Comparison of ENCODE assay signal across 26 cellular contexts in the genomic region with DNA sequence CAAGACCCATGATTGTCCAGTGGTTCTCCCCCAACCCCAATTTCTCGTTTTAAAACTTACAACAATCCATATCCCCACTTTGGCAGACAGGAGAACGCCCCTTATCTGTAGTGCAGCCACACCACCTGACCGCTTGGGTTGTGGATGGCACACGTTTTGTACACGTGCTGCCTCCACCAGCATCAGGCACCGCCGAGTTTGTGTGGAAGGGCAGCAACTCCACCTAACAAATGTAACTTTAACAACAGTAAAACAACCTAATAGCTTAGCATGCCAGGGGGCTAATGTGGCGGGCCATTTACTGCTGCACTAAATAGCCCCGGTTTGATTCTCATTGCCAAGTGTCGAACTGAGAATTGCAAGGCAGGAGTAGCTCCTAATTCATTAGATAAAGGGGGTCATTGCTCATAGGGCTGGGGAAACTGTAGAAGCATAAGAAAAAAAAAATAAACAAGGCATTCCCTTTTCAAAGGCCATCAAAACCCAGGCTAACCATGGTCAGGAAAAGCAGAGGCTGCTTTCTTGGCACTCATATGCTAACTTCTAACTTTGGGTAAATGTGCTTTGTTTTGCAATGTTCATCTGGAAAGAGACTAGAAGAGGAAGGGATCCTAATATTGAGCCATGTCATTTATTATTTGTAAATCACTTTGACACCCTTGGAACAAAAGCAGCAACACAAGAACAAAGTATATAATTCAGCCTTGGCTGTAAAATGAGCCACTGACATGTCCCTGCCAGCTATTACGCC.
DNase-seq lines count a peak whose midpoint lies in the region; ATAC-seq and TF ChIP-seq lines count a peak whose summit lies in the region.
"Had no signal": no experiment of that assay in that cellular context is flagged by ENCODE, and none has a peak within 500 bp of the region (broad histone marks: within the 10 kb centered on the region; RNA-seq: fewer than 3 reads in every experiment).

No MANE protein-coding gene starts in this region.

- in situ Hi-C loops in astrocyte of the spinal cord (cut with HindIII; ENCODE audit: low sequenced_read_pairs), result no loop called here

- H3K4me2 ChIP-seq in H9 (ENCODE audit: insufficient read depth, insufficient read length, low read length), result no peak overlapping the region

- no peak overlapping the region for H2BK20ac ChIP-seq in H9 (ENCODE audit: low read depth, low read length, poor library complexity, severe bottlenecking)

- no peaks in the 10 kb centered on the region for H3K27me3 ChIP-seq in H9 (ENCODE audit: insufficient read depth, low read length)
- H3K27me3 ChIP-seq: body of pancreas, colonic mucosa, heart left ventricle, testis, vagina had no signal

- H3T11ph ChIP-seq in H9 (ENCODE audit: low read length), result no peak overlapping the region

- H2BK15ac ChIP-seq in H9 (ENCODE audit: low read depth, low read length), result no peak overlapping the region

- H3K4me1 ChIP-seq in H9 (ENCODE audit: insufficient read depth, low read length), result peaks cover 6% of the 10 kb centered on the region; the same call in 1 of the 2 replicates
- H3K4me1 ChIP-seq: body of pancreas, colonic mucosa, left ventricle myocardium inferior, prostate gland, testis had no signal

- H2AFZ ChIP-seq in H9 (ENCODE audit: low read length), result no peak overlapping the region

- no peak overlapping the region for H3K23ac ChIP-seq in H9 (ENCODE audit: insufficient read length, low read depth, low read length)

- ATAC-seq in sciatic nerve (peak; percentile 73), GM21515 (IDR thresholded peaks at IDR 0.05; ENCODE audit: unreplicated experiment) (no peak)
- ATAC-seq: activated T-helper 17 cell treated with anti-CD3 and anti-CD28 coated beads, Interleukin-2, amount 50 U/mL, for 72 hours; body of pancreas; heart left ventricle; HepG2 had no signal

- no peak overlapping the region for H3K9ac ChIP-seq in H9 (ENCODE audit: extremely low read depth, insufficient read length, low read length)

- no peaks in the 10 kb centered on the region; a peak in 1 of 7 replicates for H3K36me3 Mint-ChIP-seq in H9 (ENCODE audit: insufficient read depth in 1 of 3, low read depth in 3 of 3)
- H3K36me3 Mint-ChIP-seq: activated naive CD8-positive, alpha-beta T cell treated with anti-CD3 and anti-CD28 coated beads for 36 hours; CD14-positive monocyte had no signal

- no peak overlapping the region for H3K27ac ChIP-seq in H9 (ENCODE audit: insufficient read length, low read depth, low read length)
- H3K27ac ChIP-seq: body of pancreas, colonic mucosa, heart left ventricle, left ventricle myocardium inferior, prostate gland, RWPE1, testis, vagina had no signal

- H4K91ac ChIP-seq in H9 (ENCODE audit: insufficient read length, low read depth, low read length), result no peak overlapping the region

- 0 out of 2 replicates have a peak overlapping the region, but pooled peaks have one; percentile 14 for H3K14ac ChIP-seq in H9 (ENCODE audit: insufficient read depth, low read length)

- no peaks in the 10 kb centered on the region for H3K9me3 Mint-ChIP-seq in H9
- H3K9me3 Mint-ChIP-seq: CD14-positive monocyte had no signal

- H3K23me2 ChIP-seq in H9 (ENCODE audit: insufficient read length, low read depth, low read length, poor library complexity, severe bottlenecking), result no peaks in the 10 kb centered on the region

- DNase-seq in H9 (no peak), astrocyte of the spinal cord (ENCODE audit: low read depth, low spot score) (peak; percentile 43), fibroblast of the aortic adventitia (ENCODE audit: low read depth) (peak; percentile 2), sciatic nerve (ENCODE audit: low spot score) (no peak), NCI-H1417 (lab: John Stamatoyannopoulos, UW) (no peak), germinal center (ENCODE audit: low spot score) (no peak), NCI-H2029 (lab: John Stamatoyannopoulos, UW) (no peak)
- DNase-seq: activated CD4-positive, alpha-beta T cell treated with anti-CD3 and anti-CD28 coated beads, Interleukin-2, amount 50 U/mL, for 1 hour; activated naive CD8-positive, alpha-beta T cell treated with anti-CD3 and anti-CD28 coated beads for 36 hours; body of pancreas; colonic mucosa; DMS153; heart left ventricle; left ventricle myocardium inferior; NCI-H1105 treated with DMSO at 0.1 percent for 48 hours; NCI-H524 treated with DMSO at 0.1 percent for 48 hours; stimulated activated CD4-positive, alpha-beta T cell treated with anti-CD3 and anti-CD28 coated beads, Interleukin-1b, Interleukin-23, amount 100 ng/mL, for 48 hours; T-helper 9 cell; testis had no signal

- H3K79me1 ChIP-seq in H9 (ENCODE audit: insufficient read depth, low read depth, low read length, poor library complexity, severe bottlenecking), result no peaks in the 10 kb centered on the region

- H2BK120ac ChIP-seq in H9 (ENCODE audit: low read depth, low read length, poor library complexity, severe bottlenecking), result no peak overlapping the region

- H3K9me3 ChIP-seq in H9 (ENCODE audit: control insufficient read depth, low read depth, low read length), result no peaks in the 10 kb centered on the region
- H3K9me3 ChIP-seq: body of pancreas, colonic mucosa, heart left ventricle, left ventricle myocardium inferior, prostate gland, testis, vagina had no signal

- H3K4ac ChIP-seq in H9 (ENCODE audit: low read depth, low read length), result no peak overlapping the region

- H4K20me1 ChIP-seq in H9 (ENCODE audit: control insufficient read depth, insufficient read depth, insufficient read length), result no peaks in the 10 kb centered on the region

- TF ChIP-seq CTCF in H9 (conservative IDR thresholded peaks at IDR 0.05) (no peak), astrocyte of the spinal cord (IDR thresholded peaks at IDR 0.05; ENCODE audit: low read depth, low read length) (no peak), fibroblast of the aortic adventitia (IDR thresholded peaks at IDR 0.05; ENCODE audit: insufficient read depth, low read length) (no peak)

- no peak overlapping the region for H4K8ac ChIP-seq in H9 (replicated peaks; ENCODE audit: insufficient read length, low read depth, low read length)

- H3K27ac Mint-ChIP-seq in H9, result no peak overlapping the region
- H3K27ac Mint-ChIP-seq: activated naive CD8-positive, alpha-beta T cell treated with anti-CD3 and anti-CD28 coated beads for 36 hours; activated T-helper 17 cell treated with anti-CD3 and anti-CD28 coated beads, Interleukin-2, amount 50 U/mL, for 72 hours had no signal

- intact Hi-C loops in sciatic nerve (cut with DNase I), result no loop called here

- H2AK5ac ChIP-seq in H9 (ENCODE audit: insufficient read length, low read length), result no peak overlapping the region

- H3K56ac ChIP-seq in H9 (ENCODE audit: insufficient read length, low read depth, low read length), result no peak overlapping the region

- no CpG with 5 or more reads among the region's 11 CpGs for WGBS in H9 (ENCODE audit: extremely low coverage, insufficient read length, low lambda C conversion rate)

- H2BK12ac ChIP-seq in H9 (ENCODE audit: insufficient read length, low read depth, low read length), result no peak overlapping the region

- peaks cover 36 to 38% of the 10 kb centered on the region in 2 experiments for H3K4me1 Mint-ChIP-seq in H9
- H3K4me1 Mint-ChIP-seq: activated naive CD8-positive, alpha-beta T cell treated with anti-CD3 and anti-CD28 coated beads for 36 hours; activated T-helper 17 cell treated with anti-CD3 and anti-CD28 coated beads, Interleukin-2, amount 50 U/mL, for 72 hours had no signal

- H3K18ac ChIP-seq in H9 (ENCODE audit: insufficient read length, low read depth, low read length), result no peak overlapping the region

- H3K4me3 Mint-ChIP-seq in H9, result no peak overlapping the region
- H3K4me3 Mint-ChIP-seq: activated naive CD8-positive, alpha-beta T cell treated with anti-CD3 and anti-CD28 coated beads for 36 hours; activated T-helper 17 cell treated with anti-CD3 and anti-CD28 coated beads, Interleukin-2, amount 50 U/mL, for 72 hours; CD14-positive monocyte had no signal

- H2BK5ac ChIP-seq in H9 (ENCODE audit: insufficient read length, low read length), result no peak overlapping the region

- H3K27me3 Mint-ChIP-seq in H9 (ENCODE audit: low read depth), result peaks cover 3% of the 10 kb centered on the region
- H3K27me3 Mint-ChIP-seq: activated naive CD8-positive, alpha-beta T cell treated with anti-CD3 and anti-CD28 coated beads for 36 hours; activated T-helper 17 cell treated with anti-CD3 and anti-CD28 coated beads, Interleukin-2, amount 50 U/mL, for 72 hours had no signal

- H3K4me3 ChIP-seq in astrocyte of the spinal cord (ENCODE audit: low read depth, low read length), result no peak overlapping the region
- H3K4me3 ChIP-seq in fibroblast of the aortic adventitia (ENCODE audit: low read depth, low read length), result no peak overlapping the region
- H3K4me3 ChIP-seq: body of pancreas, colonic mucosa, heart left ventricle, left ventricle myocardium inferior, prostate gland, testis, vagina had no signal

- H3K79me2 ChIP-seq in H9 (ENCODE audit: insufficient read depth, low read length), result no peaks in the 10 kb centered on the region

- H4K5ac ChIP-seq in H9 (ENCODE audit: insufficient read length, low read depth, low read length), result no peak overlapping the region

Comparison
In these comparisons a context has a peak if more than half of its experiments do, and no peak if none do; other contexts are left out.
1. DNase-seq: peak in astrocyte of the spinal cord (single experiment) and fibroblast of the aortic adventitia (single experiment); none in H9 (single experiment), sciatic nerve (single experiment), NCI-H1417 (0 of 3), germinal center (single experiment) and NCI-H2029 (single experiment).